Comparison of ENCODE assay signal across 16 cellular contexts in genomic region chr11:19861171-19861570, GRCh38.
"Had no signal": no experiment of that assay in that cellular context is flagged by ENCODE, and none has a peak within 500 bp of the region (broad histone marks: within the 10 kb centered on the region; RNA-seq: fewer than 3 reads in every experiment).

No MANE protein-coding gene starts in this region.

- H3K4me3 ChIP-seq: body of pancreas, esophagus squamous epithelium, psoas muscle, testis had no signal

- H3K4me3 Mint-ChIP-seq: activated CD8-positive, alpha-beta memory T cell treated with anti-CD3 and anti-CD28 coated beads, Interleukin-2, amount 10 ng/mL, durations not matched to agents 7 days and 5 days; activated T-cell treated with anti-CD3 and anti-CD28 coated beads, Interleukin-2, amount 50 U/mL, for 24 hours; nephron; stimulated activated naive CD8-positive, alpha-beta T cell treated with anti-CD3 and anti-CD28 coated beads, Interleukin-15, amount 100 ng/mL, for 72 hours; T-helper 2 cell treated with Interferon-gamma antibody and Interleukin-4, amounts not matched to agents 5 μg/mL and 100 μg/mL, for 36 hours had no signal

- H3K9me3 Mint-ChIP-seq: activated naive CD4-positive, alpha-beta T cell treated with anti-CD3 and anti-CD28 coated beads, Interleukin-2, amount 50 U/mL, for 72 hours; activated T-cell treated with anti-CD3 and anti-CD28 coated beads, Interleukin-2, amount 50 U/mL, for 24 hours; stimulated activated naive CD8-positive, alpha-beta T cell treated with anti-CD3 and anti-CD28 coated beads, Interleukin-15, amount 100 ng/mL, for 72 hours; T-helper 2 cell treated with Interferon-gamma antibody and Interleukin-4, amounts not matched to agents 5 μg/mL and 100 μg/mL, for 36 hours had no signal

- DNase-seq: activated CD8-positive, alpha-beta memory T cell treated with anti-CD3 and anti-CD28 coated beads, Interleukin-2, amount 10 ng/mL, durations not matched to agents 7 days and 5 days; activated effector memory CD4-positive, alpha-beta T cell treated with anti-CD3 and anti-CD28 coated beads, Interleukin-2, amount 50 U/mL, for 16 hours; activated T-cell treated with anti-CD3 and anti-CD28 coated beads, Interleukin-2, amount 50 U/mL, for 24 hours; amniotic stem cell; body of pancreas; esophagus squamous epithelium; foreskin melanocyte; occipital lobe; psoas muscle; stimulated activated CD4-positive, alpha-beta T cell treated with anti-CD3 and anti-CD28 coated beads, Interleukin-4, amount 100 ng/mL, for 4 hours; stimulated activated naive CD8-positive, alpha-beta T cell treated with anti-CD3 and anti-CD28 coated beads, Interleukin-15, amount 100 ng/mL, for 72 hours; SW 1271; testis had no signal

- H3K27ac Mint-ChIP-seq: activated CD8-positive, alpha-beta memory T cell treated with anti-CD3 and anti-CD28 coated beads, Interleukin-2, amount 10 ng/mL, durations not matched to agents 7 days and 5 days; activated naive CD4-positive, alpha-beta T cell treated with anti-CD3 and anti-CD28 coated beads, Interleukin-2, amount 50 U/mL, for 72 hours; activated T-cell treated with anti-CD3 and anti-CD28 coated beads, Interleukin-2, amount 50 U/mL, for 24 hours; nephron; stimulated activated naive CD8-positive, alpha-beta T cell treated with anti-CD3 and anti-CD28 coated beads, Interleukin-15, amount 100 ng/mL, for 72 hours; T-helper 2 cell treated with Interferon-gamma antibody and Interleukin-4, amounts not matched to agents 5 μg/mL and 100 μg/mL, for 36 hours had no signal

- H3K9me3 ChIP-seq: body of pancreas, esophagus squamous epithelium, psoas muscle, testis had no signal

- H3K36me3 ChIP-seq: esophagus squamous epithelium had no signal

- H3K27me3 Mint-ChIP-seq: activated CD8-positive, alpha-beta memory T cell treated with anti-CD3 and anti-CD28 coated beads, Interleukin-2, amount 10 ng/mL, durations not matched to agents 7 days and 5 days had no signal

- H3K4me1 Mint-ChIP-seq: activated CD8-positive, alpha-beta memory T cell treated with anti-CD3 and anti-CD28 coated beads, Interleukin-2, amount 10 ng/mL, durations not matched to agents 7 days and 5 days; stimulated activated naive CD8-positive, alpha-beta T cell treated with anti-CD3 and anti-CD28 coated beads, Interleukin-15, amount 100 ng/mL, for 72 hours had no signal

- ATAC-seq: activated CD8-positive, alpha-beta memory T cell treated with anti-CD3 and anti-CD28 coated beads, Interleukin-2, amount 10 ng/mL, durations not matched to agents 7 days and 5 days; activated naive CD4-positive, alpha-beta T cell treated with anti-CD3 and anti-CD28 coated beads, Interleukin-2, amount 50 U/mL, for 72 hours; body of pancreas; psoas muscle; stimulated activated naive CD8-positive, alpha-beta T cell treated with anti-CD3 and anti-CD28 coated beads, Interleukin-15, amount 100 ng/mL, for 72 hours had no signal

- H3K27me3 ChIP-seq: body of pancreas, esophagus squamous epithelium, testis had no signal

- H3K4me1 ChIP-seq: psoas muscle, testis had no signal

- H3K36me3 Mint-ChIP-seq: activated CD8-positive, alpha-beta memory T cell treated with anti-CD3 and anti-CD28 coated beads, Interleukin-2, amount 10 ng/mL, durations not matched to agents 7 days and 5 days; activated naive CD4-positive, alpha-beta T cell treated with anti-CD3 and anti-CD28 coated beads, Interleukin-2, amount 50 U/mL, for 72 hours had no signal
